10 cellular contexts compared by ENCODE assay signal in the genomic region with DNA sequence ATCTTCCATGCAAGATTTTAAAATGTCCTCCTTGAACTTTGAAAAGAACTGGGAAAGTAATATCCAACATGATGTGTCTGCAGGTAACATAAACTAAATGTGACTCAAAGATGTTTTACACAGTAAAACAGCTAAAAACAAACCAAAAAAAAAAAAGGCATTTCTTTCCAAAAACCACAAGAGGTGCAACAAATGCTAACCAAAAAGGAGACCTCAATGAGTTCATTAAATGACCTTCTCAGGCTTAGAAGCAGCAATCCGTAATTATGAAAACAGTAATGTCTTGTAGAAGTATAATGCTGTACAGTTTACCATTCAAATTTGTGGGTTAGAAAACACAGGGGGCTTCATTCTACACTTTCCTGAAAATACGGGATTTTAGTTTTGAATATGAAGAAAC. TPM values are rescaled to one million over a fixed set of nuclear protein-coding genes. Genes with fewer than 3 reads are reported as not detected.
A peak's percentile ranks its signal among the peaks of the same experiment; 100 is the strongest.
DNase-seq lines count a peak whose midpoint lies in the region; ATAC-seq and TF ChIP-seq lines count a peak whose summit lies in the region.
"Had no signal": no experiment of that assay in that cellular context is flagged by ENCODE, and none has a peak within 500 bp of the region (broad histone marks: within the 10 kb centered on the region; RNA-seq: fewer than 3 reads in every experiment).

No MANE protein-coding gene starts in this region.

- H3K36me3 ChIP-seq in left lung = peaks cover 0 to 5% of the 10 kb centered on the region in 2 donors
- no peaks in the 10 kb centered on the region for H3K36me3 ChIP-seq in thymus (ENCODE audit: control insufficient read depth, insufficient read depth)

- peaks cover 12% of the 10 kb centered on the region for H3K36me3 Mint-ChIP-seq in activated T-cell treated with anti-CD3 and anti-CD28 coated beads, Interleukin-2, amount 50 U/mL, for 4 hours (ENCODE audit: insufficient read depth)
- peaks cover 38% of the 10 kb centered on the region for H3K36me3 Mint-ChIP-seq in activated naive CD8-positive, alpha-beta T cell treated with anti-CD3 and anti-CD28 coated beads, Interleukin-2, amount 50 U/mL, for 24 hours (ENCODE audit: low read depth)

- peak overlapping the region; percentile 95 to 97 for H3K27ac ChIP-seq in left lung
- peak overlapping the region; percentile 65 for H3K27ac ChIP-seq in thymus (ENCODE audit: low read depth)

- intact Hi-C loops in left lung (cut with DNase I) = no loop called here

- no peak for DNase-seq in activated T-cell treated with anti-CD3 and anti-CD28 coated beads, Interleukin-2, amount 50 U/mL, for 4 hours
- no peak for DNase-seq in activated T-cell treated with anti-CD3 and anti-CD28 coated beads, Interleukin-2, amount 50 U/mL, for 48 hours
- DNase-seq in activated naive CD8-positive, alpha-beta T cell treated with anti-CD3 and anti-CD28 coated beads, Interleukin-2, amount 50 U/mL, for 24 hours = no peak
- no peak for DNase-seq in left lung
- no peak for DNase-seq in NCI-H446 treated with DMSO at 0.1 percent for 48 hours (lab: John Stamatoyannopoulos, UW)
- no peak for DNase-seq in NCI-H128 (lab: John Stamatoyannopoulos, UW; ENCODE audit: unreplicated experiment)
- DNase-seq: COR-L47, mucosa of descending colon had no signal

- H3K27ac Mint-ChIP-seq in activated naive CD8-positive, alpha-beta T cell treated with anti-CD3 and anti-CD28 coated beads, Interleukin-2, amount 50 U/mL, for 24 hours = peak overlapping the region; percentile 97

- H3K27me3 ChIP-seq in left lung = no peaks in the 10 kb centered on the region
- no peaks in the 10 kb centered on the region for H3K27me3 ChIP-seq in thymus (ENCODE audit: control insufficient read depth, insufficient read depth)

- no peaks in the 10 kb centered on the region for H3K27me3 Mint-ChIP-seq in activated T-cell treated with anti-CD3 and anti-CD28 coated beads, Interleukin-2, amount 50 U/mL, for 4 hours (ENCODE audit: low read depth)
- H3K27me3 Mint-ChIP-seq in activated naive CD8-positive, alpha-beta T cell treated with anti-CD3 and anti-CD28 coated beads, Interleukin-2, amount 50 U/mL, for 24 hours = no peaks in the 10 kb centered on the region

- H3K4me3 ChIP-seq in left lung = peak overlapping the region; percentile 77 to 93
- H3K4me3 ChIP-seq in thymus (ENCODE audit: low read length) = peak overlapping the region; percentile 32
- H3K4me3 ChIP-seq: mucosa of descending colon had no signal

- H3K4me1 Mint-ChIP-seq in activated T-cell treated with anti-CD3 and anti-CD28 coated beads, Interleukin-2, amount 50 U/mL, for 4 hours (ENCODE audit: low read depth) = peaks cover 61% of the 10 kb centered on the region
- H3K4me1 Mint-ChIP-seq in activated naive CD8-positive, alpha-beta T cell treated with anti-CD3 and anti-CD28 coated beads, Interleukin-2, amount 50 U/mL, for 24 hours = peaks cover 72% of the 10 kb centered on the region

- H3K4me3 Mint-ChIP-seq in activated T-cell treated with anti-CD3 and anti-CD28 coated beads, Interleukin-2, amount 50 U/mL, for 4 hours = peak overlapping the region; percentile 99
- H3K4me3 Mint-ChIP-seq in activated naive CD8-positive, alpha-beta T cell treated with anti-CD3 and anti-CD28 coated beads, Interleukin-2, amount 50 U/mL, for 24 hours = peak overlapping the region; percentile 97

- peaks cover 23 to 73% of the 10 kb centered on the region in 2 donors for H3K4me1 ChIP-seq in left lung
- H3K4me1 ChIP-seq in thymus (ENCODE audit: control insufficient read depth, insufficient read depth, low read length) = peaks cover 5% of the 10 kb centered on the region

- ATAC-seq in activated T-cell treated with anti-CD3 and anti-CD28 coated beads, Interleukin-2, amount 50 U/mL, for 4 hours = no peak
- no peak for ATAC-seq in activated naive CD8-positive, alpha-beta T cell treated with anti-CD3 and anti-CD28 coated beads, Interleukin-2, amount 50 U/mL, for 24 hours
- ATAC-seq in left lung = no peak
- no peak for ATAC-seq in HG03469 (IDR thresholded peaks at IDR 0.05; ENCODE audit: unreplicated experiment)

- WGBS in thymus = 39% methylated on average over 2 of the region's 2 CpGs

- H3K9me3 Mint-ChIP-seq in activated T-cell treated with anti-CD3 and anti-CD28 coated beads, Interleukin-2, amount 50 U/mL, for 4 hours = no peaks in the 10 kb centered on the region
- no peaks in the 10 kb centered on the region for H3K9me3 Mint-ChIP-seq in activated naive CD8-positive, alpha-beta T cell treated with anti-CD3 and anti-CD28 coated beads, Interleukin-2, amount 50 U/mL, for 24 hours

- TF ChIP-seq CTCF in left lung (IDR thresholded peaks at IDR 0.05) = no peak

- H3K9me3 ChIP-seq in left lung (no peaks in the 10 kb centered on the region), thymus (ENCODE audit: control insufficient read depth) (no peaks in the 10 kb centered on the region)
- H3K9me3 ChIP-seq: mucosa of descending colon had no signal

RNA-seq across cellular contexts. Expression of a gene that starts 2.5 kb away (rescaled TPM):
- 100 to 1,000 TPM in 2 of 3 donors, 10 to 100 TPM in 1; 95.7 to 109 (median 101) TPM for total RNA-seq in activated T-cell treated with anti-CD3 and anti-CD28 coated beads, Interleukin-2, amount 50 U/mL, for 4 hours
- total RNA-seq in left lung = 100 to 1,000 TPM; 164 to 216 TPM
- polyA plus RNA-seq in thymus = 60.6 TPM

RNA-seq across cellular contexts. Expression of a gene that starts 56.3 kb away (rescaled TPM):
- 10 to 100 TPM; 39.7 to 43.9 (median 42.7) TPM for total RNA-seq in activated T-cell treated with anti-CD3 and anti-CD28 coated beads, Interleukin-2, amount 50 U/mL, for 4 hours
- total RNA-seq in left lung = 10 to 100 TPM; 29.9 to 32.5 TPM
- polyA plus RNA-seq in thymus = 83.7 TPM
